27 cellular contexts compared by ENCODE assay signal in genomic region chr14:52377940-52378339, GRCh38.
DNase-seq lines count a peak whose midpoint lies in the region; ATAC-seq and TF ChIP-seq lines count a peak whose summit lies in the region.
"Had no signal": no experiment of that assay in that cellular context is flagged by ENCODE, and none has a peak within 500 bp of the region (broad histone marks: within the 10 kb centered on the region; RNA-seq: fewer than 3 reads in every experiment).

No MANE protein-coding gene starts in this region.

- H3K79me2 ChIP-seq in OCI-LY7 (ENCODE audit: insufficient read depth, low read depth, low read length), result no peaks in the 10 kb centered on the region

- DNase-seq in activated CD8-positive, alpha-beta T cell treated with anti-CD3 and anti-CD28 coated beads for 36 hours, result no peak
- DNase-seq in activated CD8-positive, alpha-beta T cell treated with anti-CD3 and anti-CD28 coated beads, Interleukin-2, amount 10 ng/mL, durations not matched to agents 7 days and 5 days, result no peak
- peak; percentile 31 for DNase-seq in Jurkat, Clone E6-1 (ENCODE audit: low read depth, low spot score)
- DNase-seq in OCI-LY7 (ENCODE audit: low spot score) (peak; percentile 4), stomach (no peak), osteocyte (ENCODE audit: extremely low spot score, unreplicated experiment) (no peak), NCI-H345 (lab: John Stamatoyannopoulos, UW) (no peak)
- DNase-seq: activated CD4-positive, alpha-beta T cell treated with anti-CD3 and anti-CD28 coated beads, Interleukin-2, amount 10 ng/mL, durations not matched to agents 7 days and 5 days; DMS153; naive B cell; NCI-H1092; NCI-H187 treated with DMSO at 0.1 percent for 48 hours; NCI-H226; nucleus accumbens; PC-9; psoas muscle; Right ventricle myocardium superior; stimulated activated naive CD4-positive, alpha-beta T cell; T-helper 2 cell; uterus had no signal

- CTCF ChIA-PET in activated CD8-positive, alpha-beta T cell treated with anti-CD3 and anti-CD28 coated beads for 36 hours (lab: Charles Lee), result interaction anchor here (1.2 to 3.5 kb wide), 4 partner anchors 16 to 78 kb away, joined by 3 to 12 read pairs (median 5); partner anchors contain the start of gene PTGER2
- CTCF ChIA-PET in activated CD8-positive, alpha-beta T cell treated with anti-CD3 and anti-CD28 coated beads, Interleukin-2, amount 10 ng/mL, durations not matched to agents 7 days and 5 days (lab: Charles Lee), result interaction anchor here (1.1 to 1.6 kb wide), 4 partner anchors 14 to 90 kb away, joined by 3 to 4 read pairs (median 3); no protein-coding TSS in a partner anchor
- CTCF ChIA-PET in OCI-LY7 (lab: Charles Lee; ENCODE audit: unreplicated experiment), result no interaction called here

- H3K36me3 ChIP-seq in OCI-LY7 (ENCODE audit: insufficient read depth, low read length) (no peaks in the 10 kb centered on the region), stomach (no peaks in the 10 kb centered on the region)
- H3K36me3 ChIP-seq: breast epithelium, uterus had no signal

- no peaks in the 10 kb centered on the region for H3K27me3 Mint-ChIP-seq in activated CD8-positive, alpha-beta T cell treated with anti-CD3 and anti-CD28 coated beads for 36 hours
- no peaks in the 10 kb centered on the region for H3K27me3 Mint-ChIP-seq in activated CD8-positive, alpha-beta T cell treated with anti-CD3 and anti-CD28 coated beads, Interleukin-2, amount 10 ng/mL, durations not matched to agents 7 days and 5 days (ENCODE audit: low read depth)
- peaks cover 6% of the 10 kb centered on the region for H3K27me3 Mint-ChIP-seq in osteocyte (ENCODE audit: unreplicated experiment)

- H2AFZ ChIP-seq in OCI-LY7 (ENCODE audit: low read length), result no peak overlapping the region
- H2AFZ ChIP-seq: PC-9 had no signal

- H3K4me1 Mint-ChIP-seq in activated CD8-positive, alpha-beta T cell treated with anti-CD3 and anti-CD28 coated beads for 36 hours (ENCODE audit: low read depth), result peaks cover 10% of the 10 kb centered on the region
- peaks cover 21% of the 10 kb centered on the region for H3K4me1 Mint-ChIP-seq in activated CD8-positive, alpha-beta T cell treated with anti-CD3 and anti-CD28 coated beads, Interleukin-2, amount 10 ng/mL, durations not matched to agents 7 days and 5 days (ENCODE audit: low read depth)
- peaks cover 1% of the 10 kb centered on the region for H3K4me1 Mint-ChIP-seq in osteocyte (ENCODE audit: unreplicated experiment)
- H3K4me1 Mint-ChIP-seq: B cell, mesothelial cell of epicardium, naive B cell had no signal

- peaks cover 10% of the 10 kb centered on the region for H3K36me3 Mint-ChIP-seq in activated CD8-positive, alpha-beta T cell treated with anti-CD3 and anti-CD28 coated beads for 36 hours (ENCODE audit: low read depth)
- peaks cover 25% of the 10 kb centered on the region for H3K36me3 Mint-ChIP-seq in activated CD8-positive, alpha-beta T cell treated with anti-CD3 and anti-CD28 coated beads, Interleukin-2, amount 10 ng/mL, durations not matched to agents 7 days and 5 days (ENCODE audit: low read depth)
- no peaks in the 10 kb centered on the region for H3K36me3 Mint-ChIP-seq in osteocyte (ENCODE audit: unreplicated experiment)
- H3K36me3 Mint-ChIP-seq: mesothelial cell of epicardium had no signal

- H3K27ac ChIP-seq in OCI-LY7 (ENCODE audit: low read depth, low read length, poor library complexity, severe bottlenecking) (no peak overlapping the region), stomach (no peak overlapping the region)
- H3K27ac ChIP-seq: A549, breast epithelium, PC-9, psoas muscle, uterus had no signal

- ATAC-seq in activated CD8-positive, alpha-beta T cell treated with anti-CD3 and anti-CD28 coated beads for 36 hours, result no peak
- no peak for ATAC-seq in activated CD8-positive, alpha-beta T cell treated with anti-CD3 and anti-CD28 coated beads, Interleukin-2, amount 10 ng/mL, durations not matched to agents 7 days and 5 days
- no peak for ATAC-seq in GM21619 (IDR thresholded peaks at IDR 0.05; ENCODE audit: unreplicated experiment)
- ATAC-seq: A549; activated naive CD4-positive, alpha-beta T cell treated with anti-CD3 and anti-CD28 coated beads, Interleukin-2, amount 50 U/mL, for 72 hours; psoas muscle had no signal

- no peak overlapping the region for H3K27ac Mint-ChIP-seq in activated CD8-positive, alpha-beta T cell treated with anti-CD3 and anti-CD28 coated beads for 36 hours
- H3K27ac Mint-ChIP-seq in activated CD8-positive, alpha-beta T cell treated with anti-CD3 and anti-CD28 coated beads, Interleukin-2, amount 10 ng/mL, durations not matched to agents 7 days and 5 days, result no peak overlapping the region
- H3K27ac Mint-ChIP-seq in osteocyte (ENCODE audit: unreplicated experiment), result no peak overlapping the region
- H3K27ac Mint-ChIP-seq: activated CD4-positive, alpha-beta T cell treated with anti-CD3 and anti-CD28 coated beads, Interleukin-2, amount 10 ng/mL, durations not matched to agents 7 days and 5 days; activated naive CD4-positive, alpha-beta T cell treated with anti-CD3 and anti-CD28 coated beads, Interleukin-2, amount 50 U/mL, for 72 hours; activated T-helper 2 cell treated with anti-CD3 and anti-CD28 coated beads, Interferon-gamma antibody, Interleukin-2, Interleukin-4, amounts not matched to agents 10 μg/mL and 5 μg/mL and 100 μg/mL, durations not matched to agents 14 hours and 24 hours and 36 hours; B cell; mesothelial cell of epicardium; naive B cell had no signal

- H3K4me2 ChIP-seq in OCI-LY7 (ENCODE audit: low read length), result no peak overlapping the region
- H3K4me2 ChIP-seq: A549, PC-9 had no signal

- H3K4me3 Mint-ChIP-seq in activated CD8-positive, alpha-beta T cell treated with anti-CD3 and anti-CD28 coated beads for 36 hours, result no peak overlapping the region
- H3K4me3 Mint-ChIP-seq in activated CD8-positive, alpha-beta T cell treated with anti-CD3 and anti-CD28 coated beads, Interleukin-2, amount 10 ng/mL, durations not matched to agents 7 days and 5 days, result no peak overlapping the region
- no peak overlapping the region for H3K4me3 Mint-ChIP-seq in osteocyte (ENCODE audit: unreplicated experiment)
- H3K4me3 Mint-ChIP-seq: activated CD4-positive, alpha-beta T cell treated with anti-CD3 and anti-CD28 coated beads, Interleukin-2, amount 10 ng/mL, durations not matched to agents 7 days and 5 days; B cell; mesothelial cell of epicardium; naive B cell had no signal

- 94 to 100% (median 95%) methylated on average over 3 of the region's 3 CpGs for WGBS in stomach, 5 donors

- intact Hi-C loops in activated CD8-positive, alpha-beta T cell treated with anti-CD3 and anti-CD28 coated beads for 36 hours (cut with micrococcal nuclease), result no loop called here
- intact Hi-C loops in OCI-LY7 (cut with micrococcal nuclease; ENCODE audit: unreplicated experiment), result no loop called here
- intact Hi-C loops in stomach (cut with DNase I; ENCODE audit: low total_unique reads), result no loop called here

- H3K4me1 ChIP-seq in OCI-LY7 (ENCODE audit: insufficient read depth, low read length, poor library complexity, severe bottlenecking) (no peaks in the 10 kb centered on the region), stomach (no peaks in the 10 kb centered on the region)
- H3K4me1 ChIP-seq: breast epithelium, psoas muscle, uterus had no signal

- H4K20me1 ChIP-seq in OCI-LY7 (ENCODE audit: insufficient read depth, low read length), result no peaks in the 10 kb centered on the region

- peak; percentile 5 for TF ChIP-seq CTCF in activated CD8-positive, alpha-beta T cell treated with anti-CD3 and anti-CD28 coated beads for 36 hours (IDR thresholded peaks at IDR 0.05)
- TF ChIP-seq CTCF in OCI-LY7 (conservative IDR thresholded peaks at IDR 0.05; ENCODE audit: low read length) (peak; percentile 55), stomach (IDR thresholded peaks at IDR 0.05) (no peak), osteocyte (IDR thresholded peaks at IDR 0.05) (no peak)

- H3K9me3 ChIP-seq in OCI-LY7 (ENCODE audit: low read length) (no peaks in the 10 kb centered on the region), stomach (peaks cover 0 to under 1% (median 0%) of the 10 kb centered on the region in 4 donors)
- H3K9me3 ChIP-seq: breast epithelium, psoas muscle, uterus had no signal

- H3K27me3 ChIP-seq in stomach, result no peaks in the 10 kb centered on the region
- H3K27me3 ChIP-seq: breast epithelium, uterus had no signal

- no peak overlapping the region for H3K4me3 ChIP-seq in Jurkat, Clone E6-1 (ENCODE audit: low read length)
- H3K4me3 ChIP-seq in OCI-LY7 (ENCODE audit: low read depth, low read length, poor library complexity, severe bottlenecking), result no peak overlapping the region
- H3K4me3 ChIP-seq in stomach, result no peak overlapping the region
- H3K4me3 ChIP-seq: A549, breast epithelium, PC-9, psoas muscle, uterus had no signal

- BruUV-seq in OCI-LY7 (replicated peaks; lab: Mats Ljungman, UMichigan), result no TSS peak

- no peaks in the 10 kb centered on the region for H3K9me2 ChIP-seq in OCI-LY7 (ENCODE audit: insufficient read depth, low read length)

- peaks cover 16% of the 10 kb centered on the region for H3K9me3 Mint-ChIP-seq in activated CD8-positive, alpha-beta T cell treated with anti-CD3 and anti-CD28 coated beads for 36 hours
- H3K9me3 Mint-ChIP-seq in activated CD8-positive, alpha-beta T cell treated with anti-CD3 and anti-CD28 coated beads, Interleukin-2, amount 10 ng/mL, durations not matched to agents 7 days and 5 days (ENCODE audit: insufficient read depth), result peaks cover 23% of the 10 kb centered on the region
- peaks cover 30% of the 10 kb centered on the region for H3K9me3 Mint-ChIP-seq in osteocyte (ENCODE audit: unreplicated experiment)

- POLR2A ChIA-PET in activated CD8-positive, alpha-beta T cell treated with anti-CD3 and anti-CD28 coated beads for 36 hours (lab: Charles Lee), result no interaction called here
- POLR2A ChIA-PET in activated CD8-positive, alpha-beta T cell treated with anti-CD3 and anti-CD28 coated beads, Interleukin-2, amount 10 ng/mL, durations not matched to agents 7 days and 5 days (lab: Charles Lee), result no interaction called here
- POLR2A ChIA-PET in OCI-LY7 (lab: Charles Lee), result interaction anchor here (1.3 kb wide), 1 partner anchor 15 kb away, joined by 3 read pairs; no protein-coding TSS in a partner anchor

- no peak for TF ChIP-seq EP300 in stomach (IDR thresholded peaks at IDR 0.05)

- TF ChIP-seq POLR2A in stomach (IDR thresholded peaks at IDR 0.05), result no peak

Comparison
In these comparisons a context has a peak if more than half of its experiments do, and no peak if none do; other contexts are left out.
1. DNase-seq: peak in Jurkat, Clone E6-1 (single experiment) and OCI-LY7 (single experiment); none in activated CD8-positive, alpha-beta T cell treated with anti-CD3 and anti-CD28 coated beads for 36 hours (single experiment), activated CD8-positive, alpha-beta T cell treated with anti-CD3 and anti-CD28 coated beads, Interleukin-2, amount 10 ng/mL, durations not matched to agents 7 days and 5 days (single experiment), stomach (single experiment), osteocyte (single experiment) and NCI-H345 (single experiment).
2. CTCF ChIP-seq: peak in activated CD8-positive, alpha-beta T cell treated with anti-CD3 and anti-CD28 coated beads for 36 hours (single experiment) and OCI-LY7 (single experiment); none in stomach (0 of 7) and osteocyte (single experiment).